8 cellular contexts compared by ENCODE assay signal in genomic region chr19:13849991-13850909, GRCh38. TPM values are rescaled to one million over a fixed set of nuclear protein-coding genes. Genes with fewer than 3 reads are reported as not detected.
A peak's percentile ranks its signal among the peaks of the same experiment; 100 is the strongest.
DNase-seq lines count a peak whose midpoint lies in the region; ATAC-seq and TF ChIP-seq lines count a peak whose summit lies in the region.

No MANE protein-coding gene starts in this region.

- H3K4me1 ChIP-seq in PC-3 (ENCODE audit: insufficient read depth, low read length) (peaks cover 79% of the 10 kb centered on the region), tibial nerve (peaks cover 0 to 70% (median 43%) of the 10 kb centered on the region in 4 donors)

- peaks cover 10% of the 10 kb centered on the region for H3F3A ChIP-seq in PC-3 (ENCODE audit: low read length, unreplicated experiment)

- peak; percentile 16 to 45 for TF ChIP-seq EP300 in tibial nerve (IDR thresholded peaks at IDR 0.05)

- H3K4me1 Mint-ChIP-seq in activated naive CD4-positive, alpha-beta T cell treated with anti-CD3 and anti-CD28 coated beads, Interleukin-2, amount 10 ng/mL, durations not matched to agents 7 days and 5 days = peaks cover 45% of the 10 kb centered on the region
- H3K4me1 Mint-ChIP-seq in naive thymus-derived CD8-positive, alpha-beta T cell = peaks cover 21 to 42% (median 35%) of the 10 kb centered on the region in 4 donors

- H3K36me3 ChIP-seq in PC-3 (ENCODE audit: low read depth, low read length) (no peaks in the 10 kb centered on the region), tibial nerve (no peaks in the 10 kb centered on the region)

- H3K9me3 Mint-ChIP-seq in activated naive CD4-positive, alpha-beta T cell treated with anti-CD3 and anti-CD28 coated beads, Interleukin-2, amount 10 ng/mL, durations not matched to agents 7 days and 5 days = no peaks in the 10 kb centered on the region
- peaks cover 0 to 3% (median 0%) of the 10 kb centered on the region in 9 donors for H3K9me3 Mint-ChIP-seq in naive thymus-derived CD8-positive, alpha-beta T cell

- peak; percentile 4 for ATAC-seq in PC-3
- ATAC-seq in naive thymus-derived CD8-positive, alpha-beta T cell = no peak

- H3K4me3 ChIP-seq in PC-3 (ENCODE audit: low read length) = peak overlapping the region; percentile 60
- peak overlapping the region; percentile 31 to 45 for H3K4me3 ChIP-seq in foreskin fibroblast (ENCODE audit: low read depth in 1 of 2, low read length in 2 of 2)
- peak overlapping the region; percentile 8 to 45 (median 23) for H3K4me3 ChIP-seq in tibial nerve

- H3K4me3 Mint-ChIP-seq in activated naive CD4-positive, alpha-beta T cell treated with anti-CD3 and anti-CD28 coated beads, Interleukin-2, amount 10 ng/mL, durations not matched to agents 7 days and 5 days = peak overlapping the region; percentile 33
- peak overlapping the region; percentile 24 to 84 (median 62) for H3K4me3 Mint-ChIP-seq in naive thymus-derived CD8-positive, alpha-beta T cell

- H3K4me2 ChIP-seq in PC-3 (ENCODE audit: low read length) = peak overlapping the region; percentile 79

- CTCF ChIA-PET in PC-3 (lab: Charles Lee) = no interaction called here
- CTCF ChIA-PET in activated naive CD4-positive, alpha-beta T cell treated with anti-CD3 and anti-CD28 coated beads, Interleukin-2, amount 10 ng/mL, durations not matched to agents 7 days and 5 days (lab: Charles Lee) = interaction anchor here (1.0 to 1.3 kb wide), 2 partner anchors 11 to 13 kb away, joined by 4 to 5 read pairs; no protein-coding TSS in a partner anchor

- BruUV-seq in PC-3 (replicated peaks; lab: Mats Ljungman, UMichigan) = no TSS peak

- TF ChIP-seq CTCF in PC-3 (conservative IDR thresholded peaks at IDR 0.05; ENCODE audit: low read depth, low read length) (no peak), foreskin fibroblast (IDR thresholded peaks at IDR 0.05; ENCODE audit: low read depth, low read length) (no peak), tibial nerve (IDR thresholded peaks at IDR 0.05) (no peak)

- H3K27ac Mint-ChIP-seq in activated naive CD4-positive, alpha-beta T cell treated with anti-CD3 and anti-CD28 coated beads, Interleukin-2, amount 10 ng/mL, durations not matched to agents 7 days and 5 days = peak overlapping the region; percentile 72
- H3K27ac Mint-ChIP-seq in naive thymus-derived CD8-positive, alpha-beta T cell = peak overlapping the region; percentile 80 to 100 (median 92)

- POLR2A ChIA-PET in PC-3 (lab: Charles Lee; ENCODE audit: unreplicated experiment) = interaction anchor here (0.6 to 1.3 kb wide), 3 partner anchors 12 to 696 kb away, joined by 3 to 5 read pairs (median 5); partner anchors contain the start of gene ZSWIM4
- POLR2A ChIA-PET in naive thymus-derived CD8-positive, alpha-beta T cell (lab: Charles Lee) = interaction anchor here (0.5 to 5.5 kb wide), 5 partner anchors 11 to 1758 kb away, joined by 3 to 68 read pairs (median 12); no protein-coding TSS in a partner anchor

- H3K36me3 Mint-ChIP-seq in activated naive CD4-positive, alpha-beta T cell treated with anti-CD3 and anti-CD28 coated beads, Interleukin-2, amount 10 ng/mL, durations not matched to agents 7 days and 5 days = no peaks in the 10 kb centered on the region
- peaks cover 0 to 4% (median 3%) of the 10 kb centered on the region in 3 donors for H3K36me3 Mint-ChIP-seq in naive thymus-derived CD8-positive, alpha-beta T cell

- intact Hi-C loops in PC-3 (cut with micrococcal nuclease) = loop anchor here (2.0 kb wide), 1 partner anchor 13 kb away; no protein-coding TSS in a partner anchor

- peak; percentile 35 to 41 for TF ChIP-seq POLR2A in tibial nerve (IDR thresholded peaks at IDR 0.05)

- DNase-seq in SIG-M5 treated with dmso at 0.1 percent for 504 hours (lab: John Stamatoyannopoulos, UW; ENCODE audit: unreplicated experiment) (peak; percentile 52), SIG-M5 (lab: John Stamatoyannopoulos, UW) (no peak), PC-3 (peak; percentile 89), foreskin fibroblast (peak; percentile 77 to 93), tibial nerve (ENCODE audit: low spot score in 2 of 2) (peak; percentile 77), 8988T (no peak)
- DNase-seq in activated naive CD4-positive, alpha-beta T cell treated with anti-CD3 and anti-CD28 coated beads, Interleukin-2, amount 10 ng/mL, durations not matched to agents 7 days and 5 days = peak; percentile 71
- DNase-seq in naive thymus-derived CD8-positive, alpha-beta T cell = peak in 5 of 10 donors; percentile 39 to 68 (median 58)

- peak overlapping the region; percentile 92 for H3K9ac ChIP-seq in PC-3 (ENCODE audit: low read length)

- H3K27me3 ChIP-seq in PC-3 (ENCODE audit: low read length) = no peaks in the 10 kb centered on the region
- H3K27me3 ChIP-seq in tibial nerve = no peaks in the 10 kb centered on the region

- peaks cover 23% of the 10 kb centered on the region for H3K79me2 ChIP-seq in PC-3 (ENCODE audit: low read length)

- no peaks in the 10 kb centered on the region for H4K20me1 ChIP-seq in PC-3 (ENCODE audit: low read length)

- H2AFZ ChIP-seq in PC-3 (ENCODE audit: low read length) = peak overlapping the region; percentile 48

- H3K27ac ChIP-seq in PC-3 (ENCODE audit: low read length) (peak overlapping the region; percentile 97), tibial nerve (peak overlapping the region; percentile 97 to 100 (median 98))

- H3K9me3 ChIP-seq in PC-3 (ENCODE audit: low read length) = no peaks in the 10 kb centered on the region
- no peaks in the 10 kb centered on the region for H3K9me3 ChIP-seq in tibial nerve

- no peaks in the 10 kb centered on the region for H3K9me2 ChIP-seq in PC-3 (replicated peaks; ENCODE audit: low read length)

- H3K27me3 Mint-ChIP-seq in activated naive CD4-positive, alpha-beta T cell treated with anti-CD3 and anti-CD28 coated beads, Interleukin-2, amount 10 ng/mL, durations not matched to agents 7 days and 5 days = peaks cover 23% of the 10 kb centered on the region
- H3K27me3 Mint-ChIP-seq in naive thymus-derived CD8-positive, alpha-beta T cell = peaks cover 0 to 4% (median 0%) of the 10 kb centered on the region in 5 donors

- WGBS in tibial nerve, 2 donors = 16 to 24% methylated on average over 30 to 49 of the region's 66 CpGs

RNA-seq across cellular contexts. Expression of gene NANOS3, which starts 26.7 kb away (rescaled TPM):
- 1.7 TPM in 1 of 2 replicates, not detected in the other for total RNA-seq in PC-3 (2014; rRNA removed)
- total RNA-seq in naive thymus-derived CD8-positive, alpha-beta T cell = not detected
- not detected for polyA plus RNA-seq in naive thymus-derived CD8-positive, alpha-beta T cell
- total RNA-seq in tibial nerve = not detected

RNA-seq across cellular contexts. Expression of gene ZSWIM4, which starts 55.0 kb away (rescaled TPM):
- 8.0 and 11.4 TPM in 2 replicates for total RNA-seq in PC-3 (2014; rRNA removed)
- total RNA-seq in naive thymus-derived CD8-positive, alpha-beta T cell = 1 to 10 TPM; 7.8 to 8.1 TPM
- polyA plus RNA-seq in naive thymus-derived CD8-positive, alpha-beta T cell = 1 to 10 TPM in 2 of 3 donors, under 1 TPM in 1; 0.30 to 1.5 (median 1.1) TPM
- total RNA-seq in tibial nerve = 10 to 100 TPM in 1 of 4 donors, 1 to 10 TPM in 3; 2.8 to 19.8 (median 4.0) TPM

RNA-seq across cellular contexts. Expression of gene BRME1, which starts 55.7 kb away (rescaled TPM):
- total RNA-seq in PC-3 (2014; rRNA removed) (5.4 and 6.0 TPM in 2 replicates), tibial nerve (1 to 10 TPM in 3 of 4 donors, not detected in 1; 1.5 to 3.3 (median 3.0) TPM)
- total RNA-seq in naive thymus-derived CD8-positive, alpha-beta T cell = 1 to 10 TPM; 3.0 to 3.7 TPM
- polyA plus RNA-seq in naive thymus-derived CD8-positive, alpha-beta T cell = under 1 TPM; 0.49 to 0.94 (median 0.76) TPM

RNA-seq across cellular contexts. Expression of gene CC2D1A, which starts 55.8 kb away (rescaled TPM):
- total RNA-seq in PC-3 (2014; rRNA removed) (67.7 and 102 TPM in 2 replicates), tibial nerve (10 to 100 TPM; 42.7 to 99.3 (median 56.0) TPM)
- 10 to 100 TPM; 29.7 to 30.7 TPM for total RNA-seq in naive thymus-derived CD8-positive, alpha-beta T cell
- polyA plus RNA-seq in naive thymus-derived CD8-positive, alpha-beta T cell = 10 to 100 TPM in 1 of 3 donors, 1 to 10 TPM in 2; 4.3 to 10.5 (median 5.5) TPM

Comparison
In these comparisons a context has a peak if more than half of its experiments do, and no peak if none do; other contexts are left out.
1. DNase-seq: peak in SIG-M5 treated with dmso at 0.1 percent for 504 hours (single experiment), PC-3 (single experiment), activated naive CD4-positive, alpha-beta T cell treated with anti-CD3 and anti-CD28 coated beads, Interleukin-2, amount 10 ng/mL, durations not matched to agents 7 days and 5 days (single experiment), foreskin fibroblast (2 of 2) and tibial nerve (2 of 2); none in SIG-M5 (single experiment) and 8988T (single experiment).
2. Peak in every context shown above with its lines, with median percentiles within 50 percentile points of each other: H3K4me3 ChIP-seq.